ENCODE assay signal across 11 cellular contexts in genomic region chr18:32346667-32347066, GRCh38.
DNase-seq lines count a peak whose midpoint lies in the region; ATAC-seq lines count a peak whose summit lies in the region.
"Had no signal": no experiment of that assay in that cellular context is flagged by ENCODE, and none has a peak within 500 bp of the region (broad histone marks: within the 10 kb centered on the region; RNA-seq: fewer than 3 reads in every experiment).

No MANE protein-coding gene starts in this region.

- no peaks in the 10 kb centered on the region for H3K36me3 ChIP-seq in CD4-positive, alpha-beta memory T cell (ENCODE audit: insufficient read depth, low read length)
- H3K36me3 ChIP-seq: suprapubic skin had no signal

- H3K9me3 Mint-ChIP-seq in CD4-positive, alpha-beta memory T cell: peaks cover 0 to 3% (median 0%) of the 10 kb centered on the region in 8 donors

- peak; percentile 53 for ATAC-seq in sciatic nerve
- ATAC-seq in HG03378 (IDR thresholded peaks at IDR 0.05; ENCODE audit: unreplicated experiment): no peak

- H3K4me1 Mint-ChIP-seq in CD4-positive, alpha-beta memory T cell: peaks cover 0 to 2% (median 0%) of the 10 kb centered on the region in 4 donors
- H3K4me1 Mint-ChIP-seq: immature natural killer cell had no signal

- no peaks in the 10 kb centered on the region for H3K9me3 ChIP-seq in CD4-positive, alpha-beta memory T cell (ENCODE audit: control insufficient read depth in 1 of 2, low read length in 2 of 2)
- H3K9me3 ChIP-seq: suprapubic skin had no signal

- no peak overlapping the region for H3K4me3 Mint-ChIP-seq in CD4-positive, alpha-beta memory T cell
- H3K4me3 Mint-ChIP-seq: immature natural killer cell had no signal

- H3K27ac Mint-ChIP-seq in CD4-positive, alpha-beta memory T cell: no peak overlapping the region
- H3K27ac Mint-ChIP-seq: immature natural killer cell had no signal

- CTCF ChIA-PET in CD4-positive, alpha-beta memory T cell (lab: Charles Lee; ENCODE audit: partially characterized antibody): no interaction called here

- DNase-seq in ELF-1 (ENCODE audit: low read depth, low spot score): peak; percentile 25
- DNase-seq in inferior parietal cortex (ENCODE audit: extremely low spot score): peak; percentile 42
- no peak for DNase-seq in sciatic nerve (ENCODE audit: low spot score)
- no peak for DNase-seq in activated CD8-positive, alpha-beta memory T cell treated with anti-CD3 and anti-CD28 coated beads for 24 hours
- no peak for DNase-seq in CD4-positive, alpha-beta memory T cell
- DNase-seq in activated CD4-positive, alpha-beta T cell treated with anti-CD3 and anti-CD28 coated beads for 48 hours: no peak
- DNase-seq: activated CD8-positive, alpha-beta memory T cell treated with anti-CD3 and anti-CD28 coated beads, Interleukin-2, amount 50 U/mL, for 48 hours; immature natural killer cell had no signal

- H3K4me1 ChIP-seq in CD4-positive, alpha-beta memory T cell (ENCODE audit: insufficient read depth, low read length): no peaks in the 10 kb centered on the region

- peaks cover 4 to 6% of the 10 kb centered on the region in 2 donors for H3K27me3 Mint-ChIP-seq in CD4-positive, alpha-beta memory T cell

- H3K27ac ChIP-seq in cingulate gyrus (ENCODE audit: low read depth, low read length): peak overlapping the region; percentile 66
- no peak overlapping the region for H3K27ac ChIP-seq in CD4-positive, alpha-beta memory T cell (ENCODE audit: low read depth, low read length)
- H3K27ac ChIP-seq: suprapubic skin had no signal

- H3K36me3 Mint-ChIP-seq in CD4-positive, alpha-beta memory T cell: no peaks in the 10 kb centered on the region
- H3K36me3 Mint-ChIP-seq: immature natural killer cell had no signal

- no peak overlapping the region for H3K4me3 ChIP-seq in CD4-positive, alpha-beta memory T cell (ENCODE audit: low read length in 2 of 2)
- H3K4me3 ChIP-seq: suprapubic skin had no signal

- intact Hi-C loops in sciatic nerve (cut with DNase I): no loop called here
- intact Hi-C loops in CD4-positive, alpha-beta memory T cell (cut with micrococcal nuclease): no loop called here

- POLR2A ChIA-PET in CD4-positive, alpha-beta memory T cell (lab: Charles Lee; ENCODE audit: partially characterized antibody): no interaction called here

- no peaks in the 10 kb centered on the region for H3K27me3 ChIP-seq in CD4-positive, alpha-beta memory T cell (ENCODE audit: insufficient read depth, low read length)
- H3K27me3 ChIP-seq: suprapubic skin had no signal

Comparison
In these comparisons a context has a peak if more than half of its experiments do, and no peak if none do; other contexts are left out.
1. DNase-seq: peak in ELF-1 (single experiment) and inferior parietal cortex (single experiment); none in sciatic nerve (single experiment), activated CD8-positive, alpha-beta memory T cell treated with anti-CD3 and anti-CD28 coated beads for 24 hours (single experiment), CD4-positive, alpha-beta memory T cell (0 of 5) and activated CD4-positive, alpha-beta T cell treated with anti-CD3 and anti-CD28 coated beads for 48 hours (single experiment).